ENCODE assay signal across 1 cellular context in the genomic region with DNA sequence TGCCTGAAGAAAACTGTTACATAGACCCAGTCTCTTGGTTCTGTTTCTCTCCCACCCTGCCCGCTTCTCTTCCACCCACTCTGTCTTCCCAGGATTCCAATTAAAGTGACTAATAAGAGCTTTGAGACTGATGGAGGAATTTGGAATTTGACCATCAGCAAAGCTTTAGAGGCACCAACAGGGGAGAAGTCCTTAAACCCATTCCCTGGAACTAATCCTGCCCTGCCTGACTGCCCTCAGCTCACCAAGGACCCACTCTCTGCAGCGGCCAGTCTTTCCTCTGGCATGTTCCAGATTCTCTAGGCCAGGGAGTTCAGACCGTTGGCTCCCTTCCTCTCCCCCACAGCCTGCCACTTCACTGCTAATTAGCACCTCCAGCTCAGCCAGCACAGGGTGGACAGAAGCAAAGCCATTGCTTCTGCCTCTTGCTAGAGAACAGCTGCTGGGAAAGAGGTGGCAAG.
TF ChIP-seq lines count a peak whose summit lies in the region.

No MANE protein-coding gene starts in this region.

TF ChIP-seq in GM23338, 12 proteins besides CTCF, POLR2A, EP300 and RAD21 (continued from another document):
- TF ChIP-seq, protein P1, sequence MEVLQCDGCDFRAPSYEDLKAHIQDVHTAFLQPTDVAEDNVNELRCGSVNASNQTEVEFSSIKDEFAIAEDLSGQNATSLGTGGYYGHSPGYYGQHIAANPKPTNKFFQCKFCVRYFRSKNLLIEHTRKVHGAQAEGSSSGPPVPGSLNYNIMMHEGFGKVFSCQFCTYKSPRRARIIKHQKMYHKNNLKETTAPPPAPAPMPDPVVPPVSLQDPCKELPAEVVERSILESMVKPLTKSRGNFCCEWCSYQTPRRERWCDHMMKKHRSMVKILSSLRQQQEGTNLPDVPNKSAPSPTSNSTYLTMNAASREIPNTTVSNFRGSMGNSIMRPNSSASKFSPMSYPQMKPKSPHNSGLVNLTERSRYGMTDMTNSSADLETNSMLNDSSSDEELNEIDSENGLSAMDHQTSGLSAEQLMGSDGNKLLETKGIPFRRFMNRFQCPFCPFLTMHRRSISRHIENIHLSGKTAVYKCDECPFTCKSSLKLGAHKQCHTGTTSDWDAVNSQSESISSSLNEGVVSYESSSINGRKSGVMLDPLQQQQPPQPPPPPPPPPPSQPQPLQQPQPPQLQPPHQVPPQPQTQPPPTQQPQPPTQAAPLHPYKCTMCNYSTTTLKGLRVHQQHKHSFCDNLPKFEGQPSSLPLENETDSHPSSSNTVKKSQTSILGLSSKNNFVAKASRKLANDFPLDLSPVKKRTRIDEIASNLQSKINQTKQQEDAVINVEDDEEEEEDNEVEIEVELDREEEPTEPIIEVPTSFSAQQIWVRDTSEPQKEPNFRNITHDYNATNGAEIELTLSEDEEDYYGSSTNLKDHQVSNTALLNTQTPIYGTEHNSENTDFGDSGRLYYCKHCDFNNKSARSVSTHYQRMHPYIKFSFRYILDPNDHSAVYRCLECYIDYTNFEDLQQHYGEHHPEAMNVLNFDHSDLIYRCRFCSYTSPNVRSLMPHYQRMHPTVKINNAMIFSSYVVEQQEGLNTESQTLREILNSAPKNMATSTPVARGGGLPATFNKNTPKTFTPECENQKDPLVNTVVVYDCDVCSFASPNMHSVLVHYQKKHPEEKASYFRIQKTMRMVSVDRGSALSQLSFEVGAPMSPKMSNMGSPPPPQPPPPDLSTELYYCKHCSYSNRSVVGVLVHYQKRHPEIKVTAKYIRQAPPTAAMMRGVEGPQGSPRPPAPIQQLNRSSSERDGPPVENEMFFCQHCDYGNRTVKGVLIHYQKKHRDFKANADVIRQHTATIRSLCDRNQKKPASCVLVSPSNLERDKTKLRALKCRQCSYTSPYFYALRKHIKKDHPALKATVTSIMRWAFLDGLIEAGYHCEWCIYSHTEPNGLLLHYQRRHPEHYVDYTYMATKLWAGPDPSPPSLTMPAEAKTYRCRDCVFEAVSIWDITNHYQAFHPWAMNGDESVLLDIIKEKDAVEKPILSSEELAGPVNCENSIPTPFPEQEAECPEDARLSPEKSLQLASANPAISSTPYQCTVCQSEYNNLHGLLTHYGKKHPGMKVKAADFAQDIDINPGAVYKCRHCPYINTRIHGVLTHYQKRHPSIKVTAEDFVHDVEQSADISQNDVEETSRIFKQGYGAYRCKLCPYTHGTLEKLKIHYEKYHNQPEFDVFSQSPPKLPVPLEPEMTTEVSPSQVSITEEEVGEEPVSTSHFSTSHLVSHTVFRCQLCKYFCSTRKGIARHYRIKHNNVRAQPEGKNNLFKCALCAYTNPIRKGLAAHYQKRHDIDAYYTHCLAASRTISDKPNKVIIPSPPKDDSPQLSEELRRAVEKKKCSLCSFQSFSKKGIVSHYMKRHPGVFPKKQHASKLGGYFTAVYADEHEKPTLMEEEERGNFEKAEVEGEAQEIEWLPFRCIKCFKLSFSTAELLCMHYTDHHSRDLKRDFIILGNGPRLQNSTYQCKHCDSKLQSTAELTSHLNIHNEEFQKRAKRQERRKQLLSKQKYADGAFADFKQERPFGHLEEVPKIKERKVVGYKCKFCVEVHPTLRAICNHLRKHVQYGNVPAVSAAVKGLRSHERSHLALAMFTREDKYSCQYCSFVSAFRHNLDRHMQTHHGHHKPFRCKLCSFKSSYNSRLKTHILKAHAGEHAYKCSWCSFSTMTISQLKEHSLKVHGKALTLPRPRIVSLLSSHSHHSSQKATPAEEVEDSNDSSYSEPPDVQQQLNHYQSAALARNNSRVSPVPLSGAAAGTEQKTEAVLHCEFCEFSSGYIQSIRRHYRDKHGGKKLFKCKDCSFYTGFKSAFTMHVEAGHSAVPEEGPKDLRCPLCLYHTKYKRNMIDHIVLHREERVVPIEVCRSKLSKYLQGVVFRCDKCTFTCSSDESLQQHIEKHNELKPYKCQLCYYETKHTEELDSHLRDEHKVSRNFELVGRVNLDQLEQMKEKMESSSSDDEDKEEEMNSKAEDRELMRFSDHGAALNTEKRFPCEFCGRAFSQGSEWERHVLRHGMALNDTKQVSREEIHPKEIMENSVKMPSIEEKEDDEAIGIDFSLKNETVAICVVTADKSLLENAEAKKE (CRISPR knock-in tag; IDR thresholded peaks at IDR 0.05), result no peak
- no peak for TF ChIP-seq EZH2 (IDR thresholded peaks at IDR 0.05; ENCODE audit: low read depth, unreplicated experiment)
